ENCODE assay signal across 23 cellular contexts in genomic region chr14:62743569-62743968, GRCh38.
A peak's percentile ranks its signal among the peaks of the same experiment; 100 is the strongest.
DNase-seq lines count a peak whose midpoint lies in the region; ATAC-seq and TF ChIP-seq lines count a peak whose summit lies in the region.
"Had no signal": no experiment of that assay in that cellular context is flagged by ENCODE, and none has a peak within 500 bp of the region (broad histone marks: within the 10 kb centered on the region; RNA-seq: fewer than 3 reads in every experiment).

No MANE protein-coding gene starts in this region.

- peaks cover 10% of the 10 kb centered on the region for H3K4me1 Mint-ChIP-seq in type B pancreatic cell (ENCODE audit: unreplicated experiment)

- no peak overlapping the region for H4K5ac ChIP-seq in mesendoderm (ENCODE audit: low read length)

- no peak overlapping the region for H2BK120ac ChIP-seq in mesendoderm (ENCODE audit: low read depth, low read length)

- H3K9me3 ChIP-seq in HAP-1, result no peaks in the 10 kb centered on the region
- H3K9me3 ChIP-seq: Peyer's patch had no signal

- in situ Hi-C loops in HAP-1 (cut with MboI; ENCODE audit: low sequenced_read_pairs) (no loop called here), brain microvascular endothelial cell (cut with HindIII; ENCODE audit: low pct_ligation_motif_present, low sequenced_read_pairs) (no loop called here)

- no peak overlapping the region for H2BK5ac ChIP-seq in mesendoderm (ENCODE audit: low read length)

- H3K27me3 Mint-ChIP-seq in type B pancreatic cell, result no peaks in the 10 kb centered on the region
- H3K27me3 Mint-ChIP-seq: CD4-positive, alpha-beta T cell had no signal

- WGBS in mesendoderm (ENCODE audit: extremely low coverage, insufficient coverage, low lambda C conversion rate), result no CpG with 5 or more reads among the region's 2 CpGs

- no peak overlapping the region for H3K4me2 ChIP-seq in mesendoderm (ENCODE audit: low read length)

- ATAC-seq in GM21619 (IDR thresholded peaks at IDR 0.05; ENCODE audit: unreplicated experiment), result no peak
- ATAC-seq: GM12878, Right ventricle myocardium inferior had no signal

- TF ChIP-seq CTCF in brain microvascular endothelial cell (IDR thresholded peaks at IDR 0.05; ENCODE audit: low read depth, low read length, missing control alignments), result no peak
- TF ChIP-seq CTCF in type B pancreatic cell (conservative IDR thresholded peaks at IDR 0.05), result no peak

- no peak overlapping the region for H3K9ac ChIP-seq in mesendoderm (ENCODE audit: low read length)

- H3K9me3 Mint-ChIP-seq in type B pancreatic cell, result no peaks in the 10 kb centered on the region

- DNase-seq in NCI-H2107 treated with DMSO at 0.1 percent for 48 hours (lab: John Stamatoyannopoulos, UW; ENCODE audit: unreplicated experiment) (peak; percentile 27), NCI-H2107 (lab: John Stamatoyannopoulos, UW) (no peak), HAP-1 (ENCODE audit: low spot score in 2 of 2) (peak; percentile 4 to 31), RPMI8226 (peak; percentile 3), mesendoderm (peak; percentile 20), brain microvascular endothelial cell (no peak), type B pancreatic cell (ENCODE audit: extremely low spot score, unreplicated experiment) (no peak)
- DNase-seq: 8988T; CD4-positive, alpha-beta T cell; DMS153; EL; GOT3; HFFc6; MM.1S; NCI-H1092; NCI-H1436 treated with DMSO at 0.1 percent for 48 hours; NCI-H2081; NCI-H345; NCI-H526; Peyer's patch had no signal

- H3K36me3 Mint-ChIP-seq in type B pancreatic cell, result no peaks in the 10 kb centered on the region

- no peak overlapping the region for H2AK5ac ChIP-seq in mesendoderm (ENCODE audit: low read length)

- H3K36me3 ChIP-seq in HAP-1 (replicated peaks) (no peaks in the 10 kb centered on the region), mesendoderm (ENCODE audit: control insufficient read depth, insufficient read depth, low read length) (no peaks in the 10 kb centered on the region), brain microvascular endothelial cell (replicated peaks) (no peaks in the 10 kb centered on the region)
- H3K36me3 ChIP-seq: Peyer's patch had no signal

- H3K79me1 ChIP-seq in mesendoderm (ENCODE audit: low read length), result no peaks in the 10 kb centered on the region

- no peak overlapping the region for H3K27ac Mint-ChIP-seq in type B pancreatic cell
- H3K27ac Mint-ChIP-seq: CD4-positive, alpha-beta T cell; HFFc6 had no signal

- H2BK15ac ChIP-seq in mesendoderm (replicated peaks; ENCODE audit: low read depth), result no peak overlapping the region

- H3K4me3 Mint-ChIP-seq in type B pancreatic cell, result no peak overlapping the region
- H3K4me3 Mint-ChIP-seq: CD4-positive, alpha-beta T cell; HFFc6 had no signal

- H3K27ac ChIP-seq in mesendoderm (ENCODE audit: low read depth, low read length) (no peak overlapping the region), brain microvascular endothelial cell (no peak overlapping the region)
- H3K27ac ChIP-seq: Peyer's patch had no signal

- no peak overlapping the region for H3K18ac ChIP-seq in mesendoderm (ENCODE audit: low read length)

- no peak overlapping the region for H3K4ac ChIP-seq in mesendoderm (ENCODE audit: low read depth, low read length)

- H3K4me1 ChIP-seq in HAP-1 (no peaks in the 10 kb centered on the region), mesendoderm (ENCODE audit: control insufficient read depth, low read depth, low read length) (no peaks in the 10 kb centered on the region)
- H3K4me1 ChIP-seq: Peyer's patch had no signal

- no peaks in the 10 kb centered on the region for H3K27me3 ChIP-seq in HAP-1 (ENCODE audit: low read depth)
- H3K27me3 ChIP-seq in mesendoderm (ENCODE audit: insufficient read depth, low read length, poor library complexity), result no peaks in the 10 kb centered on the region
- H3K27me3 ChIP-seq in brain microvascular endothelial cell (replicated peaks), result no peaks in the 10 kb centered on the region
- H3K27me3 ChIP-seq: Peyer's patch had no signal

- H3K79me2 ChIP-seq in mesendoderm (ENCODE audit: control insufficient read depth, insufficient read depth, low read length), result no peaks in the 10 kb centered on the region

- H3K4me3 ChIP-seq in HAP-1 (no peak overlapping the region), mesendoderm (ENCODE audit: low read length) (no peak overlapping the region), brain microvascular endothelial cell (ENCODE audit: low read depth, low read length) (no peak overlapping the region)
- H3K4me3 ChIP-seq: GM12878, Peyer's patch had no signal

- no peak overlapping the region for H4K8ac ChIP-seq in mesendoderm (ENCODE audit: low read depth, low read length)

- H3K23ac ChIP-seq in mesendoderm (ENCODE audit: low read length), result no peak overlapping the region

- no peak overlapping the region for H3K56ac ChIP-seq in mesendoderm (ENCODE audit: low read length)

Comparison
In these comparisons a context has a peak if more than half of its experiments do, and no peak if none do; other contexts are left out.
1. DNase-seq: peak in NCI-H2107 treated with DMSO at 0.1 percent for 48 hours (single experiment), HAP-1 (2 of 2), RPMI8226 (single experiment) and mesendoderm (single experiment); none in NCI-H2107 (single experiment), brain microvascular endothelial cell (single experiment) and type B pancreatic cell (single experiment).